28 cellular contexts compared by ENCODE assay signal in the genomic region with DNA sequence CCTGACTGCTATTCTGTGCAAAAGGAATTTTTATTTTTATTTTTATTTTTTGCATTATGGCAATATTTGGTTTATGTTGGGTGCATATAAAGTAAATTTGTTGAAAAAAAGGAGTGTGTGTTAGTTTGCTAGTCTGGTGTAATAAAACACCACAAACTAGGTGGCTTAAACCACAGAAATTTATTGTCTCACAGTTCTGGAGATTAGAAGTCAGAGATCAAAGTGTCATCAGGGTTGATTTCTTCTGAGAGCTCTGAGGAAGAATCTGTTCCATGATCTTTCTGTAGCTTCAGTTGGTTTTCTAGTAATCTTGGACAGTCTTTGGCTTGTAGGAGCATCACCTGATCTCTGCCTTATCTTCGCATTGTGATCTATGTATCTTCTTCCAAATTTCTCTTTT.
"Had no signal": no experiment of that assay in that cellular context is flagged by ENCODE, and none has a peak within 500 bp of the region (broad histone marks: within the 10 kb centered on the region; RNA-seq: fewer than 3 reads in every experiment).

No MANE protein-coding gene starts in this region.

- H3K27me3 ChIP-seq: brain microvascular endothelial cell, SJCRH30 had no signal

- H3K4me3 ChIP-seq: SJCRH30, SK-N-MC had no signal

- ATAC-seq: activated CD4-positive, alpha-beta T cell treated with anti-CD3 and anti-CD28 coated beads for 36 hours; activated CD4-positive, CD25-positive, alpha-beta regulatory T cell treated with anti-CD3 and anti-CD28 coated beads, Interleukin-2, amount 50 U/mL, for 24 hours; activated T-cell treated with anti-CD3 and anti-CD28 coated beads, Interleukin-2, amount 50 U/mL, for 72 hours; activated T-helper 17 cell treated with anti-CD3 and anti-CD28 coated beads, Interleukin-2, amount 50 U/mL, for 72 hours; Panc1; WTC11 had no signal

- H3K27me3 Mint-ChIP-seq: activated CD4-positive, alpha-beta T cell treated with anti-CD3 and anti-CD28 coated beads for 36 hours; activated CD4-positive, alpha-beta T cell treated with anti-CD3 and anti-CD28 coated beads, Interleukin-2, amount 10 ng/mL, durations not matched to agents 7 days and 5 days; activated T-helper 17 cell treated with anti-CD3 and anti-CD28 coated beads, Interleukin-2, amount 50 U/mL, for 72 hours had no signal

- H3K4me3 Mint-ChIP-seq: activated CD4-positive, alpha-beta T cell treated with anti-CD3 and anti-CD28 coated beads for 36 hours; activated CD4-positive, alpha-beta T cell treated with anti-CD3 and anti-CD28 coated beads, Interleukin-2, amount 10 ng/mL, durations not matched to agents 7 days and 5 days; activated T-cell treated with anti-CD3 and anti-CD28 coated beads, Interleukin-2, amount 50 U/mL, for 72 hours; activated T-helper 17 cell treated with anti-CD3 and anti-CD28 coated beads, Interleukin-2, amount 50 U/mL, for 72 hours; T-helper 2 cell treated with Interferon-gamma antibody and Interleukin-4, amounts not matched to agents 5 μg/mL and 100 μg/mL, for 36 hours; WTC11 had no signal

- H3K9ac ChIP-seq: KMS-11 had no signal

- H3K9me3 Mint-ChIP-seq: activated T-cell treated with anti-CD3 and anti-CD28 coated beads, Interleukin-2, amount 50 U/mL, for 72 hours; activated T-helper 17 cell treated with anti-CD3 and anti-CD28 coated beads, Interleukin-2, amount 50 U/mL, for 72 hours; T-helper 2 cell treated with Interferon-gamma antibody and Interleukin-4, amounts not matched to agents 5 μg/mL and 100 μg/mL, for 36 hours had no signal

- DNase-seq: activated CD4-positive, alpha-beta T cell treated with anti-CD3 and anti-CD28 coated beads for 36 hours; activated CD4-positive, alpha-beta T cell treated with anti-CD3 and anti-CD28 coated beads, Interleukin-2, amount 10 ng/mL, durations not matched to agents 7 days and 5 days; activated CD4-positive, alpha-beta T cell treated with anti-CD3 and anti-CD28 coated beads, Interleukin-2, amount 50 U/mL, for 48 hours; activated effector memory CD4-positive, alpha-beta T cell treated with anti-CD3 and anti-CD28 coated beads, Interleukin-2, amount 50 U/mL, for 16 hours; activated naive CD4-positive, alpha-beta T cell; activated naive CD4-positive, alpha-beta T cell treated with anti-CD3 and anti-CD28 coated beads, Interleukin-2, amount 50 U/mL, for 16 hours; activated T-cell treated with anti-CD3 and anti-CD28 coated beads, Interleukin-2, amount 50 U/mL, for 1 hour; activated T-cell treated with anti-CD3 and anti-CD28 coated beads, Interleukin-2, amount 50 U/mL, for 72 hours; amniotic stem cell; aorta; brain microvascular endothelial cell; central memory CD4-positive, alpha-beta T cell; MV-4-11; NCI-H1092; NCI-H1436 treated with DMSO at 0.1 percent for 48 hours; NCI-H1694 treated with DMSO at 0.1 percent for 48 hours; NCI-H2029; NCI-H345; NCI-H524 treated with DMSO at 0.1 percent for 48 hours; SHP77; SJCRH30 had no signal

- H3K27ac Mint-ChIP-seq: activated CD4-positive, alpha-beta T cell treated with anti-CD3 and anti-CD28 coated beads for 36 hours; activated CD4-positive, alpha-beta T cell treated with anti-CD3 and anti-CD28 coated beads, Interleukin-2, amount 10 ng/mL, durations not matched to agents 7 days and 5 days; activated T-cell treated with anti-CD3 and anti-CD28 coated beads, Interleukin-2, amount 50 U/mL, for 72 hours; activated T-helper 17 cell treated with anti-CD3 and anti-CD28 coated beads, Interleukin-2, amount 50 U/mL, for 72 hours; T-helper 2 cell treated with Interferon-gamma antibody and Interleukin-4, amounts not matched to agents 5 μg/mL and 100 μg/mL, for 36 hours; WTC11 had no signal

- H3K4me1 ChIP-seq: SJCRH30 had no signal

- H3K27ac ChIP-seq: brain microvascular endothelial cell, KMS-11, SJCRH30, SK-N-MC had no signal

- H3K4me2 ChIP-seq: KMS-11 had no signal
